In the genomic region with DNA sequence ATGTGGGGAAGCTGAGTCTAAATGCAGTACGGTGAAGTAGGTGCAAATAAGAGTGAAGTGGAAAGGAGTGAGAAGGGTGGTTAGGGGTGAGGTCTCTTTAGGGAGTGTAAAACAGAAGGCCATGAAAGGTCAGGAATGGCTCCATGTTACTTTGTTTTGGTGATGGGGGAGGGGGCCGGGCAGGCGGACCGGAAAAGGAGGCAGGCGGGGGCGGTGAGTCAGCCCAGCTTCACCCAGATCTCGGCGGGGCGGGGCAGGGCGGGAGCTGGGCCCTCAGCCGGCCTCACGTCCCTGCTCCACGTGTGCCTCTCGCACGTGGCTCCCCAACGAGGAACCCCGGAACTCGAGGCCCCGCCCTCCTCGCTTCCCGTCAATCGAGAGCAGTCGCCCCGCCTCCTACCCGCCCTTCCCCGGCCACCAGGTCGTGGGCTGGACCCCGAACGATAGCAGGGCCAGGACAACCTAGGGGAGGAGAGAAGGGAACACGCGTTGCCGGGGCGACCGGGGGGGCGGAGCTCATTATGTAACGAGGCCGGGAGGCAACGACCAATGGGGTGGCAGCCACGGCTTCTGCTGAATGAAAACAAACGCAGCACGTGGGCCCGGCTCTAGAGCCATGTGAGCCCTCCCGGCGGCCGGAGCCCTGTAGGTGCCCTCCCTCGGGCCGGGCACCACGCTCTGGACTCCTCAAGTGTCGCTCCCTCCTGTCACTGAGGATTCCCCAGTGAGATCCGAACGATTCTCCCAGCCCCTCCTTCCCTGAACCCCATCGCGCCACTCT, we compare ENCODE assay signal across 1 cellular context.
TF ChIP-seq lines count a peak whose summit lies in the region.

No MANE protein-coding gene starts in this region.

TF ChIP-seq in HepG2, 621 proteins besides CTCF, POLR2A, EP300 and RAD21 (continued from another document and continues in another):
- 0 out of 2 replicates have a peak, but pooled peaks have one; percentile 34 for TF ChIP-seq ZNF672 (CRISPR knock-in tag; IDR thresholded peaks at IDR 0.05)
- TF ChIP-seq ZNF629 (CRISPR knock-in tag; conservative IDR thresholded peaks at IDR 0.05), result no peak
- peak; percentile 75 for TF ChIP-seq JUN (CRISPR knock-in tag; IDR thresholded peaks at IDR 0.05)
- TF ChIP-seq, protein P1, sequence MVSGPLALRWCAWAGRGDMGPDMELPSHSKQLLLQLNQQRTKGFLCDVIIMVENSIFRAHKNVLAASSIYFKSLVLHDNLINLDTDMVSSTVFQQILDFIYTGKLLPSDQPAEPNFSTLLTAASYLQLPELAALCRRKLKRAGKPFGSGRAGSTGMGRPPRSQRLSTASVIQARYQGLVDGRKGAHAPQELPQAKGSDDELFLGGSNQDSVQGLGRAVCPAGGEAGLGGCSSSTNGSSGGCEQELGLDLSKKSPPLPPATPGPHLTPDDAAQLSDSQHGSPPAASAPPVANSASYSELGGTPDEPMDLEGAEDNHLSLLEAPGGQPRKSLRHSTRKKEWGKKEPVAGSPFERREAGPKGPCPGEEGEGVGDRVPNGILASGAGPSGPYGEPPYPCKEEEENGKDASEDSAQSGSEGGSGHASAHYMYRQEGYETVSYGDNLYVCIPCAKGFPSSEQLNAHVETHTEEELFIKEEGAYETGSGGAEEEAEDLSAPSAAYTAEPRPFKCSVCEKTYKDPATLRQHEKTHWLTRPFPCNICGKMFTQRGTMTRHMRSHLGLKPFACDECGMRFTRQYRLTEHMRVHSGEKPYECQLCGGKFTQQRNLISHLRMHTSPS (CRISPR knock-in tag; IDR thresholded peaks at IDR 0.05; ENCODE audit: low read depth), result peak; percentile 84
- peak; percentile 96 for TF ChIP-seq SRY (CRISPR knock-in tag; IDR thresholded peaks at IDR 0.05)
- peak; percentile 69; the same call in 1 of the 2 replicates for TF ChIP-seq ARNT (IDR thresholded peaks at IDR 0.05)
- TF ChIP-seq ZFYVE20 (CRISPR knock-in tag; IDR thresholded peaks at IDR 0.05; ENCODE audit: borderline replicate concordance, low read depth), result no peak; the same call in 1 of the 2 replicates
- TF ChIP-seq MYNN (CRISPR knock-in tag; IDR thresholded peaks at IDR 0.05; ENCODE audit: low read depth), result peak; percentile 96
- TF ChIP-seq, protein P2, sequence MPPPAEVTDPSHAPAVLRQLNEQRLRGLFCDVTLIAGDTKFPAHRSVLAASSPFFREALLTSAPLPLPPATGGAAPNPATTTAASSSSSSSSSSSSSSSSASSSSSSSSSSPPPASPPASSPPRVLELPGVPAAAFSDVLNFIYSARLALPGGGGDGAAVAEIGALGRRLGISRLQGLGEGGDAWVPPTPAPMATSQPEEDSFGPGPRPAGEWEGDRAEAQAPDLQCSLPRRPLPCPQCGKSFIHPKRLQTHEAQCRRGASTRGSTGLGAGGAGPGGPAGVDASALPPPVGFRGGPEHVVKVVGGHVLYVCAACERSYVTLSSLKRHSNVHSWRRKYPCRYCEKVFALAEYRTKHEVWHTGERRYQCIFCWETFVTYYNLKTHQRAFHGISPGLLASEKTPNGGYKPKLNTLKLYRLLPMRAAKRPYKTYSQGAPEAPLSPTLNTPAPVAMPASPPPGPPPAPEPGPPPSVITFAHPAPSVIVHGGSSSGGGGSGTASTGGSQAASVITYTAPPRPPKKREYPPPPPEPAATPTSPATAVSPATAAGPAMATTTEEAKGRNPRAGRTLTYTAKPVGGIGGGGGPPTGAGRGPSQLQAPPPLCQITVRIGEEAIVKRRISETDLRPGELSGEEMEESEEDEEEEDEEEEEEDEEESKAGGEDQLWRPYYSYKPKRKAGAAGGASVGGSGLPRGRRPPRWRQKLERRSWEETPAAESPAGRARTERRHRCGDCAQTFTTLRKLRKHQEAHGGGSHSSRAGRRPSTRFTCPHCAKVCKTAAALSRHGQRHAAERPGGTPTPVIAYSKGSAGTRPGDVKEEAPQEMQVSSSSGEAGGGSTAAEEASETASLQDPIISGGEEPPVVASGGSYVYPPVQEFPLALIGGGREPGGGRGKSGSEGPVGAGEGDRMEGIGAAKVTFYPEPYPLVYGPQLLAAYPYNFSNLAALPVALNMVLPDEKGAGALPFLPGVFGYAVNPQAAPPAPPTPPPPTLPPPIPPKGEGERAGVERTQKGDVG (CRISPR knock-in tag; IDR thresholded peaks at IDR 0.05; ENCODE audit: borderline replicate concordance), result peak; percentile 77
- no peak for TF ChIP-seq ZNF354B (CRISPR knock-in tag; IDR thresholded peaks at IDR 0.05)
- peak; percentile 87 for TF ChIP-seq RBFOX2 (IDR thresholded peaks at IDR 0.05; ENCODE audit: low read depth, low read length)
- TF ChIP-seq, protein P3, sequence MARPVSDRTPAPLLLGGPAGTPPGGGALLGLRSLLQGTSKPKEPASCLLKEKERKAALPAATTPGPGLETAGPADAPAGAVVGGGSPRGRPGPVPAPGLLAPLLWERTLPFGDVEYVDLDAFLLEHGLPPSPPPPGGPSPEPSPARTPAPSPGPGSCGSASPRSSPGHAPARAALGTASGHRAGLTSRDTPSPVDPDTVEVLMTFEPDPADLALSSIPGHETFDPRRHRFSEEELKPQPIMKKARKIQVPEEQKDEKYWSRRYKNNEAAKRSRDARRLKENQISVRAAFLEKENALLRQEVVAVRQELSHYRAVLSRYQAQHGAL (CRISPR knock-in tag; IDR thresholded peaks at IDR 0.05; ENCODE audit: not compliant biosample characterization), result peak; percentile 68
- peak; percentile 78; the same call in 1 of the 2 replicates for TF ChIP-seq ZBTB7B (CRISPR knock-in tag; IDR thresholded peaks at IDR 0.05)
- TF ChIP-seq CHD4 (IDR thresholded peaks at IDR 0.05; ENCODE audit: borderline replicate concordance, low read length), result no peak
- TF ChIP-seq, protein P4, sequence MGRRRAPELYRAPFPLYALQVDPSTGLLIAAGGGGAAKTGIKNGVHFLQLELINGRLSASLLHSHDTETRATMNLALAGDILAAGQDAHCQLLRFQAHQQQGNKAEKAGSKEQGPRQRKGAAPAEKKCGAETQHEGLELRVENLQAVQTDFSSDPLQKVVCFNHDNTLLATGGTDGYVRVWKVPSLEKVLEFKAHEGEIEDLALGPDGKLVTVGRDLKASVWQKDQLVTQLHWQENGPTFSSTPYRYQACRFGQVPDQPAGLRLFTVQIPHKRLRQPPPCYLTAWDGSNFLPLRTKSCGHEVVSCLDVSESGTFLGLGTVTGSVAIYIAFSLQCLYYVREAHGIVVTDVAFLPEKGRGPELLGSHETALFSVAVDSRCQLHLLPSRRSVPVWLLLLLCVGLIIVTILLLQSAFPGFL (CRISPR knock-in tag; IDR thresholded peaks at IDR 0.05), result no peak
- TF ChIP-seq, protein P5, sequence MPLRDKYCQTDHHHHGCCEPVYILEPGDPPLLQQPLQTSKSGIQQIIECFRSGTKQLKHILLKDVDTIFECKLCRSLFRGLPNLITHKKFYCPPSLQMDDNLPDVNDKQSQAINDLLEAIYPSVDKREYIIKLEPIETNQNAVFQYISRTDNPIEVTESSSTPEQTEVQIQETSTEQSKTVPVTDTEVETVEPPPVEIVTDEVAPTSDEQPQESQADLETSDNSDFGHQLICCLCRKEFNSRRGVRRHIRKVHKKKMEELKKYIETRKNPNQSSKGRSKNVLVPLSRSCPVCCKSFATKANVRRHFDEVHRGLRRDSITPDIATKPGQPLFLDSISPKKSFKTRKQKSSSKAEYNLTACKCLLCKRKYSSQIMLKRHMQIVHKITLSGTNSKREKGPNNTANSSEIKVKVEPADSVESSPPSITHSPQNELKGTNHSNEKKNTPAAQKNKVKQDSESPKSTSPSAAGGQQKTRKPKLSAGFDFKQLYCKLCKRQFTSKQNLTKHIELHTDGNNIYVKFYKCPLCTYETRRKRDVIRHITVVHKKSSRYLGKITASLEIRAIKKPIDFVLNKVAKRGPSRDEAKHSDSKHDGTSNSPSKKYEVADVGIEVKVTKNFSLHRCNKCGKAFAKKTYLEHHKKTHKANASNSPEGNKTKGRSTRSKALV (CRISPR knock-in tag; IDR thresholded peaks at IDR 0.05), result no peak; the same call in none of the 2 replicates
- no peak for TF ChIP-seq NFE2L2 (IDR thresholded peaks at IDR 0.05; ENCODE audit: low read length)
- TF ChIP-seq, protein P6, sequence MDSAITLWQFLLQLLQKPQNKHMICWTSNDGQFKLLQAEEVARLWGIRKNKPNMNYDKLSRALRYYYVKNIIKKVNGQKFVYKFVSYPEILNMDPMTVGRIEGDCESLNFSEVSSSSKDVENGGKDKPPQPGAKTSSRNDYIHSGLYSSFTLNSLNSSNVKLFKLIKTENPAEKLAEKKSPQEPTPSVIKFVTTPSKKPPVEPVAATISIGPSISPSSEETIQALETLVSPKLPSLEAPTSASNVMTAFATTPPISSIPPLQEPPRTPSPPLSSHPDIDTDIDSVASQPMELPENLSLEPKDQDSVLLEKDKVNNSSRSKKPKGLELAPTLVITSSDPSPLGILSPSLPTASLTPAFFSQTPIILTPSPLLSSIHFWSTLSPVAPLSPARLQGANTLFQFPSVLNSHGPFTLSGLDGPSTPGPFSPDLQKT (CRISPR knock-in tag; IDR thresholded peaks at IDR 0.05; ENCODE audit: borderline replicate concordance), result no peak
- TF ChIP-seq, protein P7, sequence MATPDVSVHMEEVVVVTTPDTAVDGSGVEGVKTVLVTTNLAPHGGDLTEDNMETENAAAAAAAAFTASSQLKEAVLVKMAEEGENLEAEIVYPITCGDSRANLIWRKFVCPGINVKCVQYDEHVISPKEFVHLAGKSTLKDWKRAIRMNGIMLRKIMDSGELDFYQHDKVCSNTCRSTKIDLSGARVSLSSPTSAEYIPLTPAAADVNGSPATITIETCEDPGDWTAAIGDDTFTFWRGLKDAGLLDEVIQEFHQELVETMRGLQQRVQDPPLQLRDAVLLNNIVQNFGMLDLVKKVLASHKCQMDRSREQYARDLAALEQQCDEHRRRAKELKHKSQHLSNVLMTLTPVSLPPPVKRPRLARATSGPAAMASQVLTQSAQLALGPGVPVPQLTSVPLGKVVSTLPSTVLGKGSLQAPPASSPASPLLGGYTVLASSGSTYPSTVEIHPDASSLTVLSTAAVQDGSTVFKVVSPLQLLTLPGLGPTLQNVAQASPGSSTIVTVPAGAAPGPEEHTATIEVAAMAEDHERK (CRISPR knock-in tag; IDR thresholded peaks at IDR 0.05; ENCODE audit: low read depth), result peak; percentile 32; the same call in 1 of the 2 replicates
- peak; percentile 16; the same call in 1 of the 2 replicates for TF ChIP-seq KDM5A (IDR thresholded peaks at IDR 0.05; ENCODE audit: borderline replicate concordance, low read length)
- peak; percentile 83; the same call in 1 of the 2 replicates for TF ChIP-seq TSC22D2 (CRISPR knock-in tag; IDR thresholded peaks at IDR 0.05; ENCODE audit: borderline replicate concordance)
- peak; percentile 74; the same call in 1 of the 2 replicates for TF ChIP-seq ZNF101 (CRISPR knock-in tag; IDR thresholded peaks at IDR 0.05; ENCODE audit: borderline replicate concordance, low read depth)
- TF ChIP-seq, protein P8, sequence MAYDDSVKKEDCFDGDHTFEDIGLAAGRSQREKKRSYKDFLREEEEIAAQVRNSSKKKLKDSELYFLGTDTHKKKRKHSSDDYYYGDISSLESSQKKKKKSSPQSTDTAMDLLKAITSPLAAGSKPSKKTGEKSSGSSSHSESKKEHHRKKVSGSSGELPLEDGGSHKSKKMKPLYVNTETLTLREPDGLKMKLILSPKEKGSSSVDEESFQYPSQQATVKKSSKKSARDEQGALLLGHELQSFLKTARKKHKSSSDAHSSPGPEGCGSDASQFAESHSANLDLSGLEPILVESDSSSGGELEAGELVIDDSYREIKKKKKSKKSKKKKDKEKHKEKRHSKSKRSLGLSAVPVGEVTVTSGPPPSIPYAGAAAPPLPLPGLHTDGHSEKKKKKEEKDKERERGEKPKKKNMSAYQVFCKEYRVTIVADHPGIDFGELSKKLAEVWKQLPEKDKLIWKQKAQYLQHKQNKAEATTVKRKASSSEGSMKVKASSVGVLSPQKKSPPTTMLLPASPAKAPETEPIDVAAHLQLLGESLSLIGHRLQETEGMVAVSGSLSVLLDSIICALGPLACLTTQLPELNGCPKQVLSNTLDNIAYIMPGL (CRISPR knock-in tag; IDR thresholded peaks at IDR 0.05; ENCODE audit: borderline replicate concordance in 1 of 2, low read depth in 1 of 2), result peak in 1 of 2 experiments; percentile 88; a peak in 2 of 4 replicates
- TF ChIP-seq KAT7 (CRISPR knock-in tag; IDR thresholded peaks at IDR 0.05; ENCODE audit: borderline replicate concordance), result peak; percentile 98
- TF ChIP-seq GLI4 (CRISPR knock-in tag; IDR thresholded peaks at IDR 0.05; ENCODE audit: borderline replicate concordance), result 0 out of 2 replicates have a peak, but pooled peaks have one; percentile 23
- TF ChIP-seq, protein P9, sequence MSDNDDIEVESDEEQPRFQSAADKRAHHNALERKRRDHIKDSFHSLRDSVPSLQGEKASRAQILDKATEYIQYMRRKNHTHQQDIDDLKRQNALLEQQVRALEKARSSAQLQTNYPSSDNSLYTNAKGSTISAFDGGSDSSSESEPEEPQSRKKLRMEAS (IDR thresholded peaks at IDR 0.05), result peak; percentile 99
- TF ChIP-seq, protein P10, sequence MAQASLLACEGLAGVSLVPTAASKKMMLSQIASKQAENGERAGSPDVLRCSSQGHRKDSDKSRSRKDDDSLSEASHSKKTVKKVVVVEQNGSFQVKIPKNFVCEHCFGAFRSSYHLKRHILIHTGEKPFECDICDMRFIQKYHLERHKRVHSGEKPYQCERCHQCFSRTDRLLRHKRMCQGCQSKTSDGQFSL (CRISPR knock-in tag; IDR thresholded peaks at IDR 0.05), result 0 out of 2 replicates have a peak, but pooled peaks have one; percentile 37
- TF ChIP-seq SUZ12 (IDR thresholded peaks at IDR 0.05; ENCODE audit: low read depth, low read length), result no peak
- peak; percentile 92; the same call in 1 of the 2 replicates for TF ChIP-seq ZNF34 (CRISPR knock-in tag; IDR thresholded peaks at IDR 0.05; ENCODE audit: borderline replicate concordance)
- TF ChIP-seq TRIM24 (CRISPR knock-in tag; IDR thresholded peaks at IDR 0.05), result no peak
- TF ChIP-seq MAF1 (CRISPR knock-in tag; IDR thresholded peaks at IDR 0.05; ENCODE audit: borderline replicate concordance), result 0 out of 2 replicates have a peak, but pooled peaks have one; percentile 63
- peak; percentile 38; the same call in 1 of the 2 replicates for TF ChIP-seq ZSCAN20 (CRISPR knock-in tag; IDR thresholded peaks at IDR 0.05; ENCODE audit: borderline replicate concordance)
- TF ChIP-seq CC2D1A (CRISPR knock-in tag; IDR thresholded peaks at IDR 0.05), result no peak
- peak; percentile 48; the same call in 1 of the 2 replicates for TF ChIP-seq SRF (IDR thresholded peaks at IDR 0.05; ENCODE audit: low read depth, low read length)
- TF ChIP-seq, protein P11, sequence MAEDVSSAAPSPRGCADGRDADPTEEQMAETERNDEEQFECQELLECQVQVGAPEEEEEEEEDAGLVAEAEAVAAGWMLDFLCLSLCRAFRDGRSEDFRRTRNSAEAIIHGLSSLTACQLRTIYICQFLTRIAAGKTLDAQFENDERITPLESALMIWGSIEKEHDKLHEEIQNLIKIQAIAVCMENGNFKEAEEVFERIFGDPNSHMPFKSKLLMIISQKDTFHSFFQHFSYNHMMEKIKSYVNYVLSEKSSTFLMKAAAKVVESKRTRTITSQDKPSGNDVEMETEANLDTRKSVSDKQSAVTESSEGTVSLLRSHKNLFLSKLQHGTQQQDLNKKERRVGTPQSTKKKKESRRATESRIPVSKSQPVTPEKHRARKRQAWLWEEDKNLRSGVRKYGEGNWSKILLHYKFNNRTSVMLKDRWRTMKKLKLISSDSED (CRISPR knock-in tag; IDR thresholded peaks at IDR 0.05), result no peak
- TF ChIP-seq, protein P12, sequence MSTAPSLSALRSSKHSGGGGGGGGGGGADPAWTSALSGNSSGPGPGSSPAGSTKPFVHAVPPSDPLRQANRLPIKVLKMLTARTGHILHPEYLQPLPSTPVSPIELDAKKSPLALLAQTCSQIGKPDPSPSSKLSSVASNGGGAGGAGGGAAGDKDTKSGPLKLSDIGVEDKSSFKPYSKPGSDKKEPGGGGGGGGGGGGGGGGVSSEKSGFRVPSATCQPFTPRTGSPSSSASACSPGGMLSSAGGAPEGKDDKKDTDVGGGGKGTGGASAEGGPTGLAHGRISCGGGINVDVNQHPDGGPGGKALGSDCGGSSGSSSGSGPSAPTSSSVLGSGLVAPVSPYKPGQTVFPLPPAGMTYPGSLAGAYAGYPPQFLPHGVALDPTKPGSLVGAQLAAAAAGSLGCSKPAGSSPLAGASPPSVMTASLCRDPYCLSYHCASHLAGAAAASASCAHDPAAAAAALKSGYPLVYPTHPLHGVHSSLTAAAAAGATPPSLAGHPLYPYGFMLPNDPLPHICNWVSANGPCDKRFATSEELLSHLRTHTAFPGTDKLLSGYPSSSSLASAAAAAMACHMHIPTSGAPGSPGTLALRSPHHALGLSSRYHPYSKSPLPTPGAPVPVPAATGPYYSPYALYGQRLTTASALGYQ (CRISPR knock-in tag; IDR thresholded peaks at IDR 0.05), result peak; percentile 94
